In the genomic region with DNA sequence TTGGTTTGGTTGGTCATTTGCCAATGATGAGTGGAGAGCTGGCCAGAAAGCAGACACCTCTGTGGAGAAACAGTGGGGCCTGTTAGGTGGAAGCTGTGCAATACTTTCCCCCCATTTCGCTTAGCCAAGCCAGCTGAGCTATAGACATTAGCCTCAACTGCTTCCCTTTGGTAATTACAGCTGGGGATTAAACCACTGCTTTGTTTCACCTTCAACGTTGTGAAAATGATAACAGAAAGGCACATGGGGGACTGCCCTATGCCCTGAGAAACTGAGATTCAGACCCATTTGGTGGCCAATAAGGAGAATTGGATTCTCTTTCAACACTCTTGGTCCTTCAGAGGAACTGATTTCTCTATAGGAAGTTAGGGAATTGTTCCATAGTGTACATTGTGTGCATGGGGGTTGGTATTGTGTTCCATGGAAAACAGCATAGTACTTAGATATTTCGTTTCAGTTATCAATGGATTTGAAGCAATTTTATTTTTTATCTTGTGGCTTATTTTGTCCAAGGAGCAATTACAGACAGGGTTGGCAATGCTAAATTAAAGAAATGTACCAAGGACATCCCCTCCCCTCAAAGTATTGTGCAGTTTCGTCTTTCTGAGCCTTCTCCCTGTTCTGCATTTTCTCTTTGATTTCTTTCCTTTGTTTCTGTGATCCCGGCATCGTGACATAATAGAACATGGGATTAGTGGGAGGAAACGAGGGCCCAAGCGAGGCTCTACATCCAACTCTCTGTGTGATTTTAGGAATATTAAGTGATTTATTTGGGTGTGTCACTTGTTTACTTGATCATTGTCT, we compare ENCODE assay signal across 28 cellular contexts.
"Had no signal": no experiment of that assay in that cellular context is flagged by ENCODE, and none has a peak within 500 bp of the region (broad histone marks: within the 10 kb centered on the region; RNA-seq: fewer than 3 reads in every experiment).

No MANE protein-coding gene starts in this region.

- ATAC-seq: activated CD8-positive, alpha-beta T cell treated with anti-CD3 and anti-CD28 coated beads, Interleukin-2, amount 10 ng/mL, durations not matched to agents 7 days and 5 days; body of pancreas; Right ventricle myocardium inferior; SK-N-SH treated with all-trans-retinoic acid at 6 μM for 48 hours; WTC11 had no signal

- FAIRE-seq: bronchial epithelial cell had no signal

- DNase-seq: activated CD4-positive, alpha-beta T cell treated with anti-CD3 and anti-CD28 coated beads for 48 hours; activated CD4-positive, alpha-beta T cell treated with anti-CD3 and anti-CD28 coated beads, Interleukin-2, amount 50 U/mL, for 4 hours; activated CD4-positive, CD25-positive, alpha-beta regulatory T cell treated with anti-CD3 and anti-CD28 coated beads, Interleukin-2, amount 50 U/mL, for 72 hours; activated CD8-positive, alpha-beta memory T cell treated with anti-CD3 and anti-CD28 coated beads, Interleukin-2, amount 50 U/mL, for 48 hours; activated CD8-positive, alpha-beta T cell treated with anti-CD3 and anti-CD28 coated beads, Interleukin-2, amount 10 ng/mL, durations not matched to agents 7 days and 5 days; activated effector memory CD4-positive, alpha-beta T cell treated with Interleukin-2 at 50 U/mL for 16 hours; activated naive CD4-positive, alpha-beta T cell; activated T-cell treated with anti-CD3 and anti-CD28 coated beads, Interleukin-2, amount 50 U/mL, for 1 hour; aorta; body of pancreas; central memory CD4-positive, alpha-beta T cell; MG63; MV-4-11; NCI-H1092 treated with DMSO at 0.1 percent for 48 hours; NCI-H1436; NCI-H1694 treated with DMSO at 0.1 percent for 48 hours; NCI-H2029 treated with DMSO at 0.1 percent for 48 hours; NCI-H345; NCI-H510A; NCI-H526 treated with DMSO at 0.1 percent for 48 hours; SW 1271 had no signal

- H3K27ac Mint-ChIP-seq: activated CD8-positive, alpha-beta T cell treated with anti-CD3 and anti-CD28 coated beads, Interleukin-2, amount 10 ng/mL, durations not matched to agents 7 days and 5 days; activated naive CD4-positive, alpha-beta T cell treated with anti-CD3 and anti-CD28 coated beads, Interleukin-2, amount 50 U/mL, for 24 hours; T-helper 2 cell treated with Interferon-gamma antibody and Interleukin-4, amounts not matched to agents 5 μg/mL and 100 μg/mL, for 36 hours; WTC11 had no signal

- H3K4me1 ChIP-seq: SJSA1 had no signal

- H3K4me3 Mint-ChIP-seq: activated CD8-positive, alpha-beta T cell treated with anti-CD3 and anti-CD28 coated beads, Interleukin-2, amount 10 ng/mL, durations not matched to agents 7 days and 5 days; activated naive CD4-positive, alpha-beta T cell treated with anti-CD3 and anti-CD28 coated beads, Interleukin-2, amount 50 U/mL, for 24 hours; T-helper 2 cell treated with Interferon-gamma antibody and Interleukin-4, amounts not matched to agents 5 μg/mL and 100 μg/mL, for 36 hours; WTC11 had no signal

- H3K27me3 ChIP-seq: body of pancreas, MG63, SJSA1 had no signal

- H3K27me3 Mint-ChIP-seq: activated naive CD4-positive, alpha-beta T cell treated with anti-CD3 and anti-CD28 coated beads, Interleukin-2, amount 50 U/mL, for 24 hours had no signal

- H3K9me3 ChIP-seq: body of pancreas, MG63, SJSA1 had no signal

- H3K4me3 ChIP-seq: body of pancreas, MG63, SJSA1 had no signal

- H3K9me3 Mint-ChIP-seq: activated naive CD4-positive, alpha-beta T cell treated with anti-CD3 and anti-CD28 coated beads, Interleukin-2, amount 50 U/mL, for 24 hours; T-helper 2 cell treated with Interferon-gamma antibody and Interleukin-4, amounts not matched to agents 5 μg/mL and 100 μg/mL, for 36 hours had no signal

- H3K27ac ChIP-seq: body of pancreas, SJSA1 had no signal
